8 cellular contexts compared by ENCODE assay signal in genomic region chr2:37156857-37157714, GRCh38. TPM values are rescaled to one million over a fixed set of nuclear protein-coding genes. Genes with fewer than 3 reads are reported as not detected.
DNase-seq lines count a peak whose midpoint lies in the region; ATAC-seq and TF ChIP-seq lines count a peak whose summit lies in the region.

EIF2AK2 (minus strand) TSS chr2:37156980; CDS start chr2:37147806, 9,174 bp downstream.

- no peaks in the 10 kb centered on the region for H3K9me3 ChIP-seq in muscle layer of colon (ENCODE audit: low read length)

- peak within 1 kb of the TSS; percentile 80 for H3K27ac ChIP-seq in muscle layer of colon (ENCODE audit: low read depth, low read length)

- H3K27me3 Mint-ChIP-seq in activated T-cell treated with anti-CD3 and anti-CD28 coated beads, Interleukin-2, amount 50 U/mL, for 24 hours, result no peaks in the 10 kb centered on the region

- peaks cover 18% of the 10 kb centered on the region for H3K4me1 ChIP-seq in muscle layer of colon (ENCODE audit: insufficient read depth, low read length)

- peak within 1 kb of the TSS; percentile 88 for H3K4me3 Mint-ChIP-seq in activated T-cell treated with anti-CD3 and anti-CD28 coated beads, Interleukin-2, amount 50 U/mL, for 24 hours

- H3K27ac Mint-ChIP-seq in activated T-cell treated with anti-CD3 and anti-CD28 coated beads, Interleukin-2, amount 50 U/mL, for 24 hours, result peak within 1 kb of the TSS; percentile 94

- H3K36me3 ChIP-seq in muscle layer of colon (ENCODE audit: insufficient read depth, low read length), result peaks cover 5% of the 10 kb centered on the region

- DNase-seq in DMS53 (lab: John Stamatoyannopoulos, UW) (peak; percentile 93), KBM-7 (peak; percentile 80)
- DNase-seq in activated T-cell treated with anti-CD3 and anti-CD28 coated beads, Interleukin-2, amount 50 U/mL, for 24 hours, result peak; percentile 84
- peak; percentile 53 to 75 for DNase-seq in stimulated activated CD8-positive, alpha-beta memory T cell treated with anti-CD3 and anti-CD28 coated beads, Interleukin-7, amount 100 ng/mL, for 1 hour (ENCODE audit: low read depth in 2 of 2)

- peak within 1 kb of the TSS; percentile 54 for H3K9ac ChIP-seq in muscle layer of colon (ENCODE audit: low read length)

- H3K27me3 ChIP-seq in muscle layer of colon (ENCODE audit: control insufficient read depth in 1 of 2, insufficient read depth in 2 of 2, low read length in 2 of 2), result no peaks in the 10 kb centered on the region

- peaks cover 2% of the 10 kb centered on the region for H3K9me3 Mint-ChIP-seq in activated T-cell treated with anti-CD3 and anti-CD28 coated beads, Interleukin-2, amount 50 U/mL, for 24 hours

- H3K4me1 Mint-ChIP-seq in activated T-cell treated with anti-CD3 and anti-CD28 coated beads, Interleukin-2, amount 50 U/mL, for 24 hours (ENCODE audit: low read depth), result peaks cover 48% of the 10 kb centered on the region

- ATAC-seq in GM21717 (IDR thresholded peaks at IDR 0.05; ENCODE audit: unreplicated experiment) (peak; percentile 88), esophagus mucosa (peak; percentile 81)

- H3K4me3 ChIP-seq in muscle layer of colon (ENCODE audit: low read depth in 1 of 2, low read length in 2 of 2), result peak within 1 kb of the TSS; percentile 75 to 87

- in situ Hi-C loops in KBM-7 (cut with MboI; ENCODE audit: low pct_unique_long_range_greater_than_20kb, low sequenced_read_pairs), result no loop called here

- H3K36me3 Mint-ChIP-seq in activated T-cell treated with anti-CD3 and anti-CD28 coated beads, Interleukin-2, amount 50 U/mL, for 24 hours (ENCODE audit: low read depth), result peaks cover 33% of the 10 kb centered on the region

TF ChIP-seq in PFSK-1, 5 proteins besides CTCF, POLR2A, EP300 and RAD21:
- TF ChIP-seq FOXP2 (optimal IDR thresholded peaks at IDR 0.05; ENCODE audit: borderline replicate concordance, extremely low read depth, extremely low read length, insufficient read depth) (no peak), POLR2AphosphoS5 (IDR thresholded peaks at IDR 0.05; ENCODE audit: low read depth, low read length) (peak; percentile 57; the same call in 1 of the 2 replicates), TAF1 (IDR thresholded peaks at IDR 0.05; ENCODE audit: borderline replicate concordance, insufficient read depth, low read length) (peak; percentile 36; the same call in 1 of the 2 replicates)
TF ChIP-seq in PFSK-1: peak in this region for 2.

RNA-seq across cellular contexts. Expression of gene EIF2AK2, which starts in this region (rescaled TPM):
- 8.1 TPM for polyA plus RNA-seq in PFSK-1 (2012; ENCODE audit: insufficient read length, low read depth)
- total RNA-seq in esophagus mucosa, result 15.4 TPM

Comparison
In these comparisons a context has a peak if more than half of its experiments do, and no peak if none do; other contexts are left out.
1. Peak in every context shown above with its lines: DNase-seq, ATAC-seq, H3K4me3 ChIP-seq and H3K27ac ChIP-seq.